8 cellular contexts compared by ENCODE assay signal in the genomic region with DNA sequence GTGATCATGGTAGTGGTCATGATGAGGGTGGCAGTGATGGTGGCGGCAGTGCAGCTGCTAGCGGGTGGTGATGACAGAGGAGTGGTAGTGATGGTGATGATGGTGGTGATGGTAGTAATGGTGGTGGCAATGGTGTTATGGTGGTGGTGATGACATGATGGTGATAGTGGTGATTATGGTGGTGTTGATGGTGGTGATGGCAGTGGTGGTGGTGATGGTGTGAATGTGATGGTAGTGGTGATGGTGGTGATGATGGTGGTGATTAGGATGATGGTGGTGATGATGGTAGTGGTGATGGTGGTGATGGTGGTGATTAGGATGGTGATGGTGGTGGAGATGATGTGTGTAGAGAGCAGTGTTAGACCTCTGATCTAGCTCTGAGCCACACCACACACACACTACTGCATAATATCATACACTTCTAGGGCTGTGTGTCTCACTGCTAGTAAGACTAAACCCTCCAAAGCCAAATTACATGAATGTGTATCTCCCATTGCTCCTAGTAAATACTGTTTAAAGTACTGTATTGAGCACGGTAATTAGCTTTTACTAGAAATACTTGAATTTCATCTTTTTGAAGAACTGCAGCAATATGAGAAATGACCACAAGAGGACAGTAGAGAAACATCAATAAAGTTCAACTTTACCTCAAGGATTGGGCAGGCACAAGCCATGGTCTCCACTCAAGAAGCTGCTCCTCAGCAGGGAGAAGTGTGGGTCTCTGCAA. TPM values are rescaled to one million over a fixed set of nuclear protein-coding genes. Genes with fewer than 3 reads are reported as not detected.
DNase-seq lines count a peak whose midpoint lies in the region; ATAC-seq and TF ChIP-seq lines count a peak whose summit lies in the region.

No MANE protein-coding gene starts in this region.

- H3K4me1 ChIP-seq in mucosa of descending colon (ENCODE audit: low read depth): no peaks in the 10 kb centered on the region
- H3K4me1 ChIP-seq in CD8-positive, alpha-beta memory T cell (ENCODE audit: insufficient read depth, low read length): no peaks in the 10 kb centered on the region

- peak overlapping the region in 1 of 8 donors; percentile 45 for H3K27ac Mint-ChIP-seq in CD8-positive, alpha-beta memory T cell

- CTCF ChIA-PET in CD8-positive, alpha-beta memory T cell (lab: Charles Lee): interaction anchor here (1.0 to 1.3 kb wide), 5 partner anchors 14 to 653 kb away, joined by 3 to 4 read pairs (median 3); partner anchors contain the start of gene TMED3

- no peak overlapping the region for H3K27ac ChIP-seq in CD8-positive, alpha-beta memory T cell (ENCODE audit: low read depth, low read length)

- TF ChIP-seq CTCF in GM12801 (IDR thresholded peaks at IDR 0.05; ENCODE audit: extremely low read depth, insufficient read length): peak; percentile 63
- TF ChIP-seq CTCF in choroid plexus epithelial cell (conservative IDR thresholded peaks at IDR 0.05; ENCODE audit: low read depth, low read length): peak; percentile 86
- peak; percentile 44 for TF ChIP-seq CTCF in mucosa of descending colon (IDR thresholded peaks at IDR 0.05)

- ATAC-seq in mucosa of descending colon (peak; percentile 36), HG03196 (IDR thresholded peaks at IDR 0.05; ENCODE audit: unreplicated experiment) (no peak)

- no peaks in the 10 kb centered on the region for H3K27me3 Mint-ChIP-seq in CD8-positive, alpha-beta memory T cell

- no peaks in the 10 kb centered on the region for H3K27me3 ChIP-seq in CD8-positive, alpha-beta memory T cell (ENCODE audit: insufficient read depth, low read length, poor library complexity, severe bottlenecking)

- H3K9me3 ChIP-seq in mucosa of descending colon: no peaks in the 10 kb centered on the region
- H3K9me3 ChIP-seq in CD8-positive, alpha-beta memory T cell (ENCODE audit: low read length): no peaks in the 10 kb centered on the region

- H3K9me3 Mint-ChIP-seq in CD8-positive, alpha-beta memory T cell: no peaks in the 10 kb centered on the region

- H3K4me3 ChIP-seq in choroid plexus epithelial cell (ENCODE audit: low read depth, low read length) (no peak overlapping the region), mucosa of descending colon (no peak overlapping the region)
- H3K4me3 ChIP-seq in CD8-positive, alpha-beta memory T cell (ENCODE audit: low read length): no peak overlapping the region

- H3K4me3 Mint-ChIP-seq in CD8-positive, alpha-beta memory T cell: no peak overlapping the region

- H3K36me3 ChIP-seq in mucosa of descending colon (ENCODE audit: low read depth): no peaks in the 10 kb centered on the region
- no peaks in the 10 kb centered on the region for H3K36me3 ChIP-seq in CD8-positive, alpha-beta memory T cell (ENCODE audit: insufficient read depth, low read length)

- POLR2A ChIA-PET in CD8-positive, alpha-beta memory T cell (lab: Charles Lee): no interaction called here

- H3K4me1 Mint-ChIP-seq in CD8-positive, alpha-beta memory T cell: peaks cover 3 to 8% (median 8%) of the 10 kb centered on the region in 3 donors

- H3K36me3 Mint-ChIP-seq in CD8-positive, alpha-beta memory T cell: no peaks in the 10 kb centered on the region

- intact Hi-C loops in mucosa of descending colon (cut with DNase I, micrococcal nuclease): no loop called here

- in situ Hi-C loops in ACHN (cut with HindIII; ENCODE audit: low pct_ligation_motif_present, low pct_unique_long_range_greater_than_20kb, low sequenced_read_pairs): no loop called here

- DNase-seq in ACHN: peak; percentile 41
- DNase-seq in NCI-H526 (lab: John Stamatoyannopoulos, UW): peak; percentile 19 to 60
- DNase-seq in choroid plexus epithelial cell (ENCODE audit: low read depth): peak; percentile 76
- no peak for DNase-seq in mucosa of descending colon
- DNase-seq in ecto neural progenitor cell (ENCODE audit: low spot score): no peak
- DNase-seq in CD8-positive, alpha-beta memory T cell: no peak

RNA-seq across cellular contexts. Expression of gene TMED3, which starts 28.8 kb away (rescaled TPM):
- 10 to 100 TPM; 30.3 to 57.8 (median 51.3) TPM for total RNA-seq in mucosa of descending colon
- total RNA-seq in CD8-positive, alpha-beta memory T cell: 10 to 100 TPM; 46.9 to 53.2 TPM
- polyA plus RNA-seq in CD8-positive, alpha-beta memory T cell: 53.5 TPM

RNA-seq across cellular contexts. Expression of gene ANKRD34C, which starts 57.2 kb away (rescaled TPM):
- total RNA-seq in mucosa of descending colon: under 1 TPM in 1 of 3 donors, not detected in 2; 0.06 TPM
- not detected for total RNA-seq in CD8-positive, alpha-beta memory T cell
- polyA plus RNA-seq in CD8-positive, alpha-beta memory T cell: not detected

Comparison
In these comparisons a context has a peak if more than half of its experiments do, and no peak if none do; other contexts are left out.
1. DNase-seq: peak in ACHN (single experiment), NCI-H526 (2 of 2) and choroid plexus epithelial cell (single experiment); none in mucosa of descending colon (0 of 3), ecto neural progenitor cell (single experiment) and CD8-positive, alpha-beta memory T cell (0 of 5).
2. Peak in every context shown above with its lines, with median percentiles within 50 percentile points of each other: CTCF ChIP-seq.